2 cellular contexts compared by ENCODE assay signal in the genomic region with DNA sequence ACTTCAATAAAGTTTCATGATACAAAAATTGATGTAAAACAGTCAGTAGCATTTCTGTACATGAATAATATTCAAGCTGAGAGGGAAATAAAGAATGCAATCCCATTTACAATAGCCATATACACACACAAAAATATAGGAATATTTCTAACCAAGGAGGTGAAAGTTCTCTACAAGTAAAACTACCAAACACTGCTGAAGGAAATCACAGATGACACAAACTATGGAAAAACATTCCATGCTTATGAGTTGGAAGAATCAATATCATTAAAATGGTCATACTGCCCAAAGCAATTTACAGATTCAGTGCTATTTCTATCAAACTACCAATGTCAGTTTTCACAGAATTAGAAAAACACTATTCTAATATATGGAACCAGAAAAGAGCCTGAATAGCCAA.
TF ChIP-seq lines count a peak whose summit lies in the region.

No MANE protein-coding gene starts in this region.

TF ChIP-seq in SK-N-SH, 30 proteins besides CTCF, POLR2A, EP300 and RAD21 (continued from another document):
- TF ChIP-seq, protein P1, sequence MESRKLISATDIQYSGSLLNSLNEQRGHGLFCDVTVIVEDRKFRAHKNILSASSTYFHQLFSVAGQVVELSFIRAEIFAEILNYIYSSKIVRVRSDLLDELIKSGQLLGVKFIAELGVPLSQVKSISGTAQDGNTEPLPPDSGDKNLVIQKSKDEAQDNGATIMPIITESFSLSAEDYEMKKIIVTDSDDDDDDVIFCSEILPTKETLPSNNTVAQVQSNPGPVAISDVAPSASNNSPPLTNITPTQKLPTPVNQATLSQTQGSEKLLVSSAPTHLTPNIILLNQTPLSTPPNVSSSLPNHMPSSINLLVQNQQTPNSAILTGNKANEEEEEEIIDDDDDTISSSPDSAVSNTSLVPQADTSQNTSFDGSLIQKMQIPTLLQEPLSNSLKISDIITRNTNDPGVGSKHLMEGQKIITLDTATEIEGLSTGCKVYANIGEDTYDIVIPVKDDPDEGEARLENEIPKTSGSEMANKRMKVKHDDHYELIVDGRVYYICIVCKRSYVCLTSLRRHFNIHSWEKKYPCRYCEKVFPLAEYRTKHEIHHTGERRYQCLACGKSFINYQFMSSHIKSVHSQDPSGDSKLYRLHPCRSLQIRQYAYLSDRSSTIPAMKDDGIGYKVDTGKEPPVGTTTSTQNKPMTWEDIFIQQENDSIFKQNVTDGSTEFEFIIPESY (IDR thresholded peaks at IDR 0.05; ENCODE audit: borderline replicate concordance, low read depth), result no peak

TF ChIP-seq in SK-N-SH treated with all-trans-retinoic acid at 6 μM for 48 hours, 23 proteins besides CTCF, POLR2A, EP300 and RAD21 (continued from another document):
- TF ChIP-seq, protein P2, sequence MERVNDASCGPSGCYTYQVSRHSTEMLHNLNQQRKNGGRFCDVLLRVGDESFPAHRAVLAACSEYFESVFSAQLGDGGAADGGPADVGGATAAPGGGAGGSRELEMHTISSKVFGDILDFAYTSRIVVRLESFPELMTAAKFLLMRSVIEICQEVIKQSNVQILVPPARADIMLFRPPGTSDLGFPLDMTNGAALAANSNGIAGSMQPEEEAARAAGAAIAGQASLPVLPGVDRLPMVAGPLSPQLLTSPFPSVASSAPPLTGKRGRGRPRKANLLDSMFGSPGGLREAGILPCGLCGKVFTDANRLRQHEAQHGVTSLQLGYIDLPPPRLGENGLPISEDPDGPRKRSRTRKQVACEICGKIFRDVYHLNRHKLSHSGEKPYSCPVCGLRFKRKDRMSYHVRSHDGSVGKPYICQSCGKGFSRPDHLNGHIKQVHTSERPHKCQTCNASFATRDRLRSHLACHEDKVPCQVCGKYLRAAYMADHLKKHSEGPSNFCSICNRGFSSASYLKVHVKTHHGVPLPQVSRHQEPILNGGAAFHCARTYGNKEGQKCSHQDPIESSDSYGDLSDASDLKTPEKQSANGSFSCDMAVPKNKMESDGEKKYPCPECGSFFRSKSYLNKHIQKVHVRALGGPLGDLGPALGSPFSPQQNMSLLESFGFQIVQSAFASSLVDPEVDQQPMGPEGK (CRISPR knock-in tag; IDR thresholded peaks at IDR 0.05; ENCODE audit: borderline replicate concordance), result no peak
